ENCODE assay signal across 1 cellular context in the genomic region with DNA sequence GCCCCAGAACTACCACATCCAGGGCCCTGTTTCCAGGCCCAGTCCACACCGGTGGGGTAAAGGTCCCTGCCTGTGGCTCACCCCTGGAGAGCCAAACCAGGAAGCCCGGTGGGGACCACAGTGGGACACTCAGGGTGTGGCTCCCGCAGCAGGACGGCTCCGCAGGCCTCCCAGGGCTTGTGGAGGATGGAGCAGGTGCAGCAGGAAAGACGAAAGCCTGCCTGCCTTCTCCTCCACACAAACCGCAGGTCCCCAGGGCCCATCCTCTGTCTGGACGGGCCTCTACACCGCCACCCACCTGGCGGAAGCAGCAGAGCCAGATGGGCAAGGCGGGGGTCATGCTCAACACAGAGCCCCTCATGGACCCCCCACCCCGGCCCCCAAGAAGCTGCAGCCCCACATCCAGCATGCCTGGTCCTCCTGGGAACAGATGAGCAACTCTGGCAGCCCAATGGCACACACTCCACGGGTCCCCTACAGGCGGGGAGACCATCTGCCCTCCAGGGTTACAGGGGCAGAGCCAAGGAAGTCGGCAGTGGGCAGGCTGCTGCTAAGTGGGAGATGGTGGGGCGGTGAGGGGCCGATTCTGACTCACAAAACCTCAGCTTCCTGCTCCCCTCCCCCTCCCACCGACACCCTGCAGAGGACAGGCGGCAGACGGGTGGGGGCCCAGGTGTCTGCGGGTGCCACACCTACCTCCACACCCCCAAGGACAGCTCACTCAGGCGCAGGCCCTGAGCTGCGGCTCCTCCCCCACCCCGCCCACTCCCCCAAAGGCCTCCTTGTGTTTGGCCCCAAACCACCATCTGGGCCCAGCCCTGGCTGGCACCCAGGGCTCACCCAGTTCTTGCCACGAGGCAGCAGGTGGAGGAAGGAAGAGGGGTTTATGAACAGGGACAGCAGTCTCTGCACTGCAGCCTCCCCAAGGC.
TF ChIP-seq lines count a peak whose summit lies in the region.

No MANE protein-coding gene starts in this region.

TF ChIP-seq in HepG2, 621 proteins besides CTCF, POLR2A, EP300 and RAD21:
- TF ChIP-seq ZFP1 (CRISPR knock-in tag; IDR thresholded peaks at IDR 0.05) (no peak), KMT2B (CRISPR knock-in tag; IDR thresholded peaks at IDR 0.05) (no peak), AGO2 (optimal IDR thresholded peaks at IDR 0.05; ENCODE audit: low read depth, low read length) (peak; percentile 0), RARA (CRISPR knock-in tag; IDR thresholded peaks at IDR 0.05) (no peak)
TF ChIP-seq in HepG2: peak in this region for 1.
